8 cellular contexts compared by ENCODE assay signal in the genomic region with DNA sequence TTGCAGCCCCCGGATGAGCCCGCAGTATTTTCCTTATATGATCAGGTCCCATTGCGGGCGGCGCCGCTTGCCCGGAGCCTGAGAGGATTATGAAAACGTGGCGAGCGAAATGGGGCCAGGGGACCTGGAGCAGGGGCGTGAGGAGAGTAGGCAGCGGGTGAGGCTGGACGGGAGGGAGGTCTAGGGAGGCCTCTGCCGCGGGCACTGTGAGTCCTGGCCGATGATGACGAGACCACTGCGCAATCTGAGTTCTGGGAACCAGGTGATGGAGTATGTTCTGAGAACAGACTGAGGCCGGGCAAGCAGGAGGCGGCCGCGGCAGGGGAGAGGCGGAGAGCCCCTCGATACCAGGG. TPM values are rescaled to one million over a fixed set of nuclear protein-coding genes. Genes with fewer than 3 reads are reported as not detected.
DNase-seq lines count a peak whose midpoint lies in the region; ATAC-seq and TF ChIP-seq lines count a peak whose summit lies in the region.

No MANE protein-coding gene starts in this region.

- H3K79me2 ChIP-seq in DOHH2 (ENCODE audit: control insufficient read depth, low read length) = peaks cover 47% of the 10 kb centered on the region

- intact Hi-C loops in lower lobe of right lung (cut with DNase I) = no loop called here

- H3K4me2 ChIP-seq in DOHH2 (ENCODE audit: low read length) = peak overlapping the region; percentile 81

- peaks cover 6% of the 10 kb centered on the region for H3K36me3 ChIP-seq in DOHH2 (ENCODE audit: control insufficient read depth, low read length)
- H3K36me3 ChIP-seq in WERI-Rb-1 = no peaks in the 10 kb centered on the region; the same call in 1 of the 2 replicates
- no peaks in the 10 kb centered on the region for H3K36me3 ChIP-seq in lower lobe of right lung

- H4K20me1 ChIP-seq in DOHH2 (ENCODE audit: control insufficient read depth, insufficient read depth, low read depth, low read length) = no peaks in the 10 kb centered on the region

- ATAC-seq in GM21737 (IDR thresholded peaks at IDR 0.05; ENCODE audit: unreplicated experiment) = peak; percentile 17
- ATAC-seq in lower lobe of right lung = peak; percentile 72 to 76
- ATAC-seq in GM21723 (IDR thresholded peaks at IDR 0.05; ENCODE audit: unreplicated experiment) = no peak

- H3K9me3 ChIP-seq in DOHH2 (ENCODE audit: control insufficient read depth, insufficient read depth, low read length) (peaks cover 7% of the 10 kb centered on the region; the same call in 1 of the 2 replicates), WERI-Rb-1 (ENCODE audit: severe bottlenecking) (no peaks in the 10 kb centered on the region), lower lobe of right lung (no peaks in the 10 kb centered on the region)

- H3F3A ChIP-seq in DOHH2 (ENCODE audit: control insufficient read depth, insufficient read depth) = no peaks in the 10 kb centered on the region

- DNase-seq in Kasumi-1 (lab: John Stamatoyannopoulos, UW) (peak; percentile 60 to 62), WERI-Rb-1 (peak; percentile 87), dermis blood vessel endothelial cell (peak; percentile 56), lower lobe of right lung (no peak)
- peak; percentile 50 for DNase-seq in stimulated activated CD8-positive, alpha-beta memory T cell treated with anti-CD3 and anti-CD28 coated beads, Interleukin-4, amount 100 ng/mL, for 24 hours (ENCODE audit: low read depth)

- no peaks in the 10 kb centered on the region for H3K27me3 ChIP-seq in DOHH2 (ENCODE audit: control insufficient read depth, low read length)
- H3K27me3 ChIP-seq in WERI-Rb-1 (ENCODE audit: insufficient read depth, low read depth, severe bottlenecking) = no peaks in the 10 kb centered on the region
- no peaks in the 10 kb centered on the region for H3K27me3 ChIP-seq in lower lobe of right lung (ENCODE audit: low read depth)

- H3K4me1 ChIP-seq in DOHH2 (ENCODE audit: control insufficient read depth, low read length) (peaks cover 20% of the 10 kb centered on the region), lower lobe of right lung (peaks cover 35% of the 10 kb centered on the region)

- TF ChIP-seq CTCF in DOHH2 (IDR thresholded peaks at IDR 0.05; ENCODE audit: low read depth, low read length, poor library complexity, severe bottlenecking) = no peak
- TF ChIP-seq CTCF in WERI-Rb-1 (IDR thresholded peaks at IDR 0.05; ENCODE audit: low read depth, low read length) = no peak
- TF ChIP-seq CTCF in lower lobe of right lung (IDR thresholded peaks at IDR 0.05) = no peak

- H3K27ac ChIP-seq in DOHH2 (ENCODE audit: low read depth, low read length) (peak overlapping the region; percentile 77; the same call in 1 of the 2 replicates), WERI-Rb-1 (peak overlapping the region; percentile 96), lower lobe of right lung (peak overlapping the region; percentile 99)

- H3K4me3 ChIP-seq in DOHH2 (ENCODE audit: low read length) = peak overlapping the region; percentile 92
- H3K4me3 ChIP-seq in WERI-Rb-1 (ENCODE audit: low read depth, low read length) = peak overlapping the region; percentile 70
- peak overlapping the region; percentile 88 for H3K4me3 ChIP-seq in lower lobe of right lung

- no peaks in the 10 kb centered on the region for H3K9me2 ChIP-seq in DOHH2 (replicated peaks; ENCODE audit: control insufficient read depth, low read length)

RNA-seq across cellular contexts. Expression of a gene that starts 0.8 kb away (rescaled TPM):
- 27.4 and 40.7 TPM in 2 replicates for total RNA-seq in dermis blood vessel endothelial cell
- total RNA-seq in lower lobe of right lung = 71.3 TPM
